ENCODE assay signal across 21 cellular contexts in genomic region chr10:77680065-77680464, GRCh38. TPM values are rescaled to one million over a fixed set of nuclear protein-coding genes. Genes with fewer than 3 reads are reported as not detected.
"Had no signal": no experiment of that assay in that cellular context is flagged by ENCODE, and none has a peak within 500 bp of the region (broad histone marks: within the 10 kb centered on the region; RNA-seq: fewer than 3 reads in every experiment).

No MANE protein-coding gene starts in this region.

- H3K36me3 Mint-ChIP-seq: naive thymus-derived CD4-positive, alpha-beta T cell had no signal

- H3K4me3 ChIP-seq: heart left ventricle, sigmoid colon, skin epidermis, stomach, thoracic aorta had no signal

- H3K9me3 ChIP-seq: heart left ventricle, neutrophil, sigmoid colon, stomach, thoracic aorta had no signal

- H3K27me3 ChIP-seq: sigmoid colon, stomach had no signal

- H3K4me3 Mint-ChIP-seq: naive thymus-derived CD4-positive, alpha-beta T cell; nephron progenitor cell had no signal

- H3K27ac Mint-ChIP-seq: naive thymus-derived CD4-positive, alpha-beta T cell; nephron progenitor cell had no signal

- DNase-seq: foreskin melanocyte; heart left ventricle; hypothalamus; mammary epithelial cell; naive thymus-derived CD4-positive, alpha-beta T cell; nephron progenitor cell; posterior cingulate gyrus; sigmoid colon; stimulated activated CD4-positive, alpha-beta T cell treated with anti-CD3 and anti-CD28 coated beads, Interleukin-2, amount 100 ng/mL, for 24 hours; stimulated activated CD4-positive, alpha-beta T cell treated with anti-CD3 and anti-CD28 coated beads, Interleukin-4, amount 100 ng/mL, for 4 hours; stimulated activated naive CD4-positive, alpha-beta T cell; stomach; substantia nigra; trophoblast cell had no signal

- H3K4me1 Mint-ChIP-seq: naive thymus-derived CD4-positive, alpha-beta T cell had no signal

- FAIRE-seq: endothelial cell of umbilical vein, islet of Langerhans, urothelium cell line had no signal

- H3K27ac ChIP-seq: heart left ventricle, neutrophil, sigmoid colon, skin epidermis, stomach, thoracic aorta had no signal

- H3K36me3 ChIP-seq: heart left ventricle, neutrophil, sigmoid colon, stomach, thoracic aorta had no signal

- H3K4me1 ChIP-seq: heart left ventricle, sigmoid colon had no signal

- ATAC-seq: heart left ventricle; left lobe of liver; naive thymus-derived CD4-positive, alpha-beta T cell had no signal

RNA-seq across cellular contexts. Expression of gene KCNMA1, which starts 42.5 kb away (rescaled TPM):
- polyA plus RNA-seq: naive thymus-derived CD4-positive, alpha-beta T cell had no signal
